22 cellular contexts compared by ENCODE assay signal in genomic region chr7:6700793-6701192, GRCh38. TPM values are rescaled to one million over a fixed set of nuclear protein-coding genes. Genes with fewer than 3 reads are reported as not detected.
DNase-seq lines count a peak whose midpoint lies in the region; ATAC-seq, FAIRE-seq and TF ChIP-seq lines count a peak whose summit lies in the region.
"Had no signal": no experiment of that assay in that cellular context is flagged by ENCODE, and none has a peak within 500 bp of the region (broad histone marks: within the 10 kb centered on the region; RNA-seq: fewer than 3 reads in every experiment).

No MANE protein-coding gene starts in this region.

- peak overlapping the region; percentile 31 for H3K4me3 Mint-ChIP-seq in activated naive CD4-positive, alpha-beta T cell treated with anti-CD3 and anti-CD28 coated beads, Interleukin-2, amount 50 U/mL, for 24 hours
- peak overlapping the region in 3 of 4 donors; percentile 19 to 26 (median 21) for H3K4me3 Mint-ChIP-seq in CD4-positive, CD25-positive, alpha-beta regulatory T cell
- peak overlapping the region; percentile 32 for H3K4me3 Mint-ChIP-seq in neural crest cell
- no peak overlapping the region for H3K4me3 Mint-ChIP-seq in stimulated activated effector memory CD8-positive, alpha-beta T cell treated with anti-CD3 and anti-CD28 coated beads, Interleukin-12 subunit alpha, Interleukin-12 subunit beta, amount 100 ng/mL, for 72 hours

- peaks cover 85% of the 10 kb centered on the region for H3K36me3 ChIP-seq in CD4-positive, CD25-positive, alpha-beta regulatory T cell (ENCODE audit: control insufficient read depth, insufficient read depth, low read length)
- H3K36me3 ChIP-seq in K562 (ENCODE audit: control insufficient read depth, insufficient read depth, low read length) (peaks cover 84% of the 10 kb centered on the region), spleen (peaks cover 24 to 91% (median 81%) of the 10 kb centered on the region in 6 donors)

- intact Hi-C loops in K562 (cut with micrococcal nuclease) (no loop called here), spleen (cut with DNase I; ENCODE audit: low total_unique reads) (no loop called here)

- TF ChIP-seq CTCF in K562 (IDR thresholded peaks at IDR 0.05 in 2 of 3, conservative IDR thresholded peaks at IDR 0.05 in 1 of 3; ENCODE audit: insufficient read depth in 2 of 3, low read depth in 1 of 3, low read length in 3 of 3) (no peak), neural crest cell (conservative IDR thresholded peaks at IDR 0.05) (no peak), spleen (IDR thresholded peaks at IDR 0.05 in 8 of 11, conservative IDR thresholded peaks at IDR 0.05 in 3 of 11) (no peak)

- peaks cover 45 to 56% of the 10 kb centered on the region in 2 experiments for H3K9me3 ChIP-seq in CD4-positive, CD25-positive, alpha-beta regulatory T cell (ENCODE audit: control insufficient read depth in 2 of 2, low read length in 2 of 2)
- peaks cover 30% of the 10 kb centered on the region for H3K9me3 ChIP-seq in K562 (replicated peaks; ENCODE audit: control insufficient read depth, insufficient read depth, low read depth, low read length)
- peaks cover 6 to 76% (median 61%) of the 10 kb centered on the region in 8 donors for H3K9me3 ChIP-seq in spleen

- no peak overlapping the region for H3K9ac ChIP-seq in K562 (ENCODE audit: insufficient read depth in 1 of 2, low read depth in 2 of 2, low read length in 2 of 2)

- WGBS in K562 (ENCODE audit: insufficient coverage, low coverage, missing lambda C conversion rate): 95% methylated on average over 5 of the region's 5 CpGs
- 97 to 99% (median 97%) methylated on average over 5 of the region's 5 CpGs for WGBS in spleen, 5 donors

- in situ Hi-C loops in K562 (cut with MboI): no loop called here

- H3K27ac Mint-ChIP-seq in activated naive CD4-positive, alpha-beta T cell treated with anti-CD3 and anti-CD28 coated beads, Interleukin-2, amount 50 U/mL, for 24 hours: no peak overlapping the region
- H3K27ac Mint-ChIP-seq in CD4-positive, CD25-positive, alpha-beta regulatory T cell: no peak overlapping the region
- no peak overlapping the region for H3K27ac Mint-ChIP-seq in neural crest cell (ENCODE audit: unreplicated experiment)
- no peak overlapping the region for H3K27ac Mint-ChIP-seq in stimulated activated effector memory CD8-positive, alpha-beta T cell treated with anti-CD3 and anti-CD28 coated beads, Interleukin-12 subunit alpha, Interleukin-12 subunit beta, amount 100 ng/mL, for 72 hours

- CTCF ChIA-PET in K562 (lab: Yijun Ruan, JAX; ENCODE audit: low intra/inter-chr PET ratio): no interaction called here

- peaks cover 23% of the 10 kb centered on the region for H3K4me1 ChIP-seq in CD4-positive, CD25-positive, alpha-beta regulatory T cell (ENCODE audit: control insufficient read depth, insufficient read depth, low read length, poor library complexity, severe bottlenecking)
- H3K4me1 ChIP-seq in K562 (replicated peaks in 1 of 2; ENCODE audit: control insufficient read depth in 2 of 2, insufficient read depth in 2 of 2, low read length in 2 of 2) (peaks cover 0 to 7% of the 10 kb centered on the region in 2 experiments; a peak in 3 of 5 replicates), spleen (peaks cover 9 to 29% (median 28%) of the 10 kb centered on the region in 6 donors)

- no peaks in the 10 kb centered on the region for H4K20me1 ChIP-seq in K562 (replicated peaks; ENCODE audit: control insufficient read depth, insufficient read depth, low read length)

- no peaks in the 10 kb centered on the region for H3K27me3 Mint-ChIP-seq in activated naive CD4-positive, alpha-beta T cell treated with anti-CD3 and anti-CD28 coated beads, Interleukin-2, amount 50 U/mL, for 24 hours
- H3K27me3 Mint-ChIP-seq in CD4-positive, CD25-positive, alpha-beta regulatory T cell: peaks cover 4% of the 10 kb centered on the region
- no peaks in the 10 kb centered on the region for H3K27me3 Mint-ChIP-seq in neural crest cell (ENCODE audit: low read depth)
- H3K27me3 Mint-ChIP-seq: CD4-positive, alpha-beta memory T cell had no signal

- H3K4me3 ChIP-seq in CD4-positive, CD25-positive, alpha-beta regulatory T cell (ENCODE audit: low read depth, low read length): no peak overlapping the region
- H3K4me3 ChIP-seq in K562 (no peak overlapping the region), spleen (no peak overlapping the region)
- H3K4me3 ChIP-seq: HAP-1 had no signal

- BruUV-seq in K562 (replicated peaks; lab: Mats Ljungman, UMichigan): no TSS peak

- H3K9me3 Mint-ChIP-seq in activated naive CD4-positive, alpha-beta T cell treated with anti-CD3 and anti-CD28 coated beads, Interleukin-2, amount 50 U/mL, for 24 hours: peaks cover 26% of the 10 kb centered on the region
- peaks cover 4 to 47% (median 17%) of the 10 kb centered on the region in 7 donors for H3K9me3 Mint-ChIP-seq in CD4-positive, CD25-positive, alpha-beta regulatory T cell
- peaks cover 32% of the 10 kb centered on the region for H3K9me3 Mint-ChIP-seq in neural crest cell
- peaks cover 24% of the 10 kb centered on the region for H3K9me3 Mint-ChIP-seq in stimulated activated effector memory CD8-positive, alpha-beta T cell treated with anti-CD3 and anti-CD28 coated beads, Interleukin-12 subunit alpha, Interleukin-12 subunit beta, amount 100 ng/mL, for 72 hours

- H3K9me1 ChIP-seq in K562 (ENCODE audit: control insufficient read depth, insufficient read depth, low read length): no peaks in the 10 kb centered on the region

- H3K4me2 ChIP-seq in K562 (ENCODE audit: insufficient read depth, low read length): no peak overlapping the region

- H3K27ac ChIP-seq in CD4-positive, CD25-positive, alpha-beta regulatory T cell (ENCODE audit: insufficient read depth, low read length, poor library complexity, severe bottlenecking): no peak overlapping the region
- H3K27ac ChIP-seq in K562 (ENCODE audit: extremely low read depth, low read depth, low read length): no peak overlapping the region
- no peak overlapping the region for H3K27ac ChIP-seq in spleen
- H3K27ac ChIP-seq: 22Rv1 had no signal

- no peak for ATAC-seq in CD4-positive, CD25-positive, alpha-beta regulatory T cell (ENCODE audit: low read depth in 2 of 2)
- ATAC-seq in K562: no peak
- ATAC-seq in stimulated activated effector memory CD8-positive, alpha-beta T cell treated with anti-CD3 and anti-CD28 coated beads, Interleukin-12 subunit alpha, Interleukin-12 subunit beta, amount 100 ng/mL, for 72 hours: no peak

- no peak for FAIRE-seq in K562 (lab: Jason Lieb, UNC)
- FAIRE-seq: D721Med, G401.6, GM12892 had no signal

- TF ChIP-seq EP300 in K562 (IDR thresholded peaks at IDR 0.05; ENCODE audit: low read length): no peak

- no peaks in the 10 kb centered on the region for H3K27me3 ChIP-seq in CD4-positive, CD25-positive, alpha-beta regulatory T cell (ENCODE audit: control insufficient read depth, insufficient read depth, low read length)
- H3K27me3 ChIP-seq in K562 (ENCODE audit: control insufficient read depth in 2 of 2, insufficient read depth in 2 of 2, low read length in 2 of 2) (no peaks in the 10 kb centered on the region), spleen (replicated peaks in 1 of 7) (no peaks in the 10 kb centered on the region)

- H3K4me1 Mint-ChIP-seq in activated naive CD4-positive, alpha-beta T cell treated with anti-CD3 and anti-CD28 coated beads, Interleukin-2, amount 50 U/mL, for 24 hours: peaks cover 47% of the 10 kb centered on the region
- H3K4me1 Mint-ChIP-seq in CD4-positive, CD25-positive, alpha-beta regulatory T cell: peaks cover 11 to 48% (median 32%) of the 10 kb centered on the region in 4 donors
- peaks cover 17% of the 10 kb centered on the region for H3K4me1 Mint-ChIP-seq in neural crest cell
- H3K4me1 Mint-ChIP-seq in stimulated activated effector memory CD8-positive, alpha-beta T cell treated with anti-CD3 and anti-CD28 coated beads, Interleukin-12 subunit alpha, Interleukin-12 subunit beta, amount 100 ng/mL, for 72 hours: peaks cover 48% of the 10 kb centered on the region

- no peak overlapping the region for H2AFZ ChIP-seq in K562 (ENCODE audit: low read depth, low read length)

- POLR2A ChIA-PET in K562 (lab: Yijun Ruan, JAX): interaction anchor here (0.8 kb wide), 1 partner anchor 144 kb away, joined by 3 read pairs; no protein-coding TSS in a partner anchor

- TF ChIP-seq POLR2A in K562 (conservative IDR thresholded peaks at IDR 0.05) (no peak), spleen (IDR thresholded peaks at IDR 0.05) (no peak)

- peaks cover 62% of the 10 kb centered on the region for H3K79me2 ChIP-seq in K562 (ENCODE audit: control insufficient read depth, insufficient read depth, low read length)

- TF ChIP-seq RAD21 in K562 (CRISPR knock-in tag; conservative IDR thresholded peaks at IDR 0.05 in 1 of 2, IDR thresholded peaks at IDR 0.05 in 1 of 2): no peak

- DNase-seq in activated naive CD4-positive, alpha-beta T cell (lab: John Stamatoyannopoulos, UW): no peak
- no peak for DNase-seq in CD4-positive, CD25-positive, alpha-beta regulatory T cell
- DNase-seq in K562 (ENCODE audit: extremely low read depth in 1 of 4, low spot score in 3 of 4) (no peak), neural crest cell (ENCODE audit: low read depth, low spot score) (no peak), spleen (no peak)
- DNase-seq in stimulated activated effector memory CD8-positive, alpha-beta T cell treated with anti-CD3 and anti-CD28 coated beads, Interleukin-12 subunit alpha, Interleukin-12 subunit beta, amount 100 ng/mL, for 72 hours (ENCODE audit: low spot score in 2 of 2): no peak
- DNase-seq in activated CD4-positive, alpha-beta T cell treated with anti-CD3 and anti-CD28 coated beads for 4 hours: no peak
- DNase-seq: AML-193; C1 segment of cervical spinal cord; CD4-positive, alpha-beta memory T cell; COR-L47; DMS153; DMS79 treated with DMSO at 0.1 percent for 48 hours; EL; GOT3 had no signal

- peaks cover 55% of the 10 kb centered on the region for H3K36me3 Mint-ChIP-seq in activated naive CD4-positive, alpha-beta T cell treated with anti-CD3 and anti-CD28 coated beads, Interleukin-2, amount 50 U/mL, for 24 hours
- H3K36me3 Mint-ChIP-seq in CD4-positive, CD25-positive, alpha-beta regulatory T cell: peaks cover 57% of the 10 kb centered on the region
- peaks cover 48% of the 10 kb centered on the region for H3K36me3 Mint-ChIP-seq in neural crest cell (ENCODE audit: low read depth)
- no peaks in the 10 kb centered on the region for H3K36me3 Mint-ChIP-seq in stimulated activated effector memory CD8-positive, alpha-beta T cell treated with anti-CD3 and anti-CD28 coated beads, Interleukin-12 subunit alpha, Interleukin-12 subunit beta, amount 100 ng/mL, for 72 hours

RNA-seq across cellular contexts. Expression of gene ZNF12, which starts 6.0 kb away (rescaled TPM):
- 27.0 TPM for total RNA-seq in CD4-positive, CD25-positive, alpha-beta regulatory T cell
- 10 to 100 TPM; 17.8 to 27.6 (median 23.2) TPM for polyA plus RNA-seq in CD4-positive, CD25-positive, alpha-beta regulatory T cell
- 15.9 and 67.2 TPM in 2 replicates for total RNA-seq in K562 (2011; cell fraction: chromatin; rRNA removed; ENCODE audit: low replicate concordance)
- 11.5 and 19.3 TPM in 2 replicates for total RNA-seq in K562 (2011; cell fraction: nucleolus; rRNA removed)
- total RNA-seq in K562 (2011; cell fraction: nucleoplasm; rRNA removed): 22.7 and 23.4 TPM in 2 replicates
- total RNA-seq in K562 (2014; rRNA removed) (12.9 and 13.3 TPM in 2 replicates), K562 (2014; rRNA removed; fragmentation: Illumina TruSeq; extraction: Trizol) (19.3 and 23.4 TPM in 2 replicates), K562 (2015; rRNA removed; fragmentation: Illumina TruSeq; extraction: Trizol) (19.2 and 20.3 TPM in 2 replicates), K562 (2021) (15.0 and 21.1 TPM in 2 replicates), neural crest cell (21.9 and 24.6 TPM in 2 replicates), spleen (10 to 100 TPM; 29.0 to 43.2 (median 30.6) TPM)
- polyA plus RNA-seq in K562 (2011; rRNA removed) (32.3 and 34.7 TPM in 2 replicates), K562 (2014; fragmentation: Illumina TruSeq; extraction: Trizol) (13.8 and 14.7 TPM in 2 replicates), K562 (2014; fragmentation: Nextera tagmentation; extraction: Ambion mirVana) (1 to 10 TPM; 5.8 to 7.3 TPM), K562 (2014; rRNA removed) (14.8 and 18.9 TPM in 2 replicates), spleen (10 to 100 TPM in 2 of 3 donors, 1 to 10 TPM in 1; 9.7 to 16.2 (median 12.9) TPM)
- polyA plus RNA-seq in K562 (2011; cell fraction: cytosol; rRNA removed): 6.7 and 10.5 TPM in 2 replicates
- 52.8 and 97.8 TPM in 2 replicates for polyA plus RNA-seq in K562 (2011; cell fraction: nucleus; rRNA removed)
- 9.4 and 16.5 TPM in 2 replicates for polyA plus RNA-seq in K562 (2012)
- polyA minus RNA-seq in K562 (2011; rRNA and poly(A)+ RNA removed): 27.6 and 41.2 TPM in 2 replicates
- polyA minus RNA-seq in K562 (2011; cell fraction: cytosol; rRNA and poly(A)+ RNA removed): 14.7 and 22.5 TPM in 2 replicates
- polyA minus RNA-seq in K562 (2011; cell fraction: nucleus; rRNA and poly(A)+ RNA removed): 14.8 and 31.2 TPM in 2 replicates

RNA-seq across cellular contexts. Expression of gene RSPH10B2, which starts 53.1 kb away (rescaled TPM):
- 0.39 TPM for total RNA-seq in CD4-positive, CD25-positive, alpha-beta regulatory T cell
- polyA plus RNA-seq in CD4-positive, CD25-positive, alpha-beta regulatory T cell: not detected
- total RNA-seq in K562 (2011; cell fraction: chromatin; rRNA removed; ENCODE audit: low replicate concordance): 1.0 and 2.0 TPM in 2 replicates
- total RNA-seq in K562 (2011; cell fraction: nucleolus; rRNA removed): 1.0 TPM in 1 of 2 replicates, not detected in the other
- 2.2 and 3.1 TPM in 2 replicates for total RNA-seq in K562 (2011; cell fraction: nucleoplasm; rRNA removed)
- total RNA-seq in K562 (2014; rRNA removed): not detected in 2 replicates
- 0.11 and 0.19 TPM in 2 replicates for total RNA-seq in K562 (2014; rRNA removed; fragmentation: Illumina TruSeq; extraction: Trizol)
- not detected in 2 replicates for total RNA-seq in K562 (2015; rRNA removed; fragmentation: Illumina TruSeq; extraction: Trizol)
- 0.29 TPM in 1 of 2 replicates, not detected in the other for total RNA-seq in K562 (2021)
- polyA plus RNA-seq in K562 (2011; rRNA removed): 0.04 TPM in 2 replicates
- polyA plus RNA-seq in K562 (2011; cell fraction: cytosol; rRNA removed): not detected in 2 replicates
- polyA plus RNA-seq in K562 (2011; cell fraction: nucleus; rRNA removed): 0.11 and 0.13 TPM in 2 replicates
- not detected in 2 replicates for polyA plus RNA-seq in K562 (2012)
- polyA plus RNA-seq in K562 (2014; fragmentation: Illumina TruSeq; extraction: Trizol): 0.04 TPM in 1 of 2 replicates, not detected in the other
- under 1 TPM in 1 of 2 experiments, not detected in 1; 0.11 TPM for polyA plus RNA-seq in K562 (2014; fragmentation: Nextera tagmentation; extraction: Ambion mirVana)
- not detected in 2 replicates for polyA plus RNA-seq in K562 (2014; rRNA removed)
- not detected in 2 replicates for polyA minus RNA-seq in K562 (2011; rRNA and poly(A)+ RNA removed)
- polyA minus RNA-seq in K562 (2011; cell fraction: cytosol; rRNA and poly(A)+ RNA removed): not detected in 2 replicates
- polyA minus RNA-seq in K562 (2011; cell fraction: nucleus; rRNA and poly(A)+ RNA removed): 1.1 TPM in 2 replicates
- 0.65 and 0.96 TPM in 2 replicates for total RNA-seq in neural crest cell
- 1 to 10 TPM in 4 of 7 donors, under 1 TPM in 2, not detected in 1; 0.50 to 2.2 (median 1.5) TPM for total RNA-seq in spleen
- under 1 TPM; 0.06 to 0.70 (median 0.22) TPM for polyA plus RNA-seq in spleen
- total RNA-seq: HT1080 had no signal
